ENCODE assay signal across 8 cellular contexts in the genomic region with DNA sequence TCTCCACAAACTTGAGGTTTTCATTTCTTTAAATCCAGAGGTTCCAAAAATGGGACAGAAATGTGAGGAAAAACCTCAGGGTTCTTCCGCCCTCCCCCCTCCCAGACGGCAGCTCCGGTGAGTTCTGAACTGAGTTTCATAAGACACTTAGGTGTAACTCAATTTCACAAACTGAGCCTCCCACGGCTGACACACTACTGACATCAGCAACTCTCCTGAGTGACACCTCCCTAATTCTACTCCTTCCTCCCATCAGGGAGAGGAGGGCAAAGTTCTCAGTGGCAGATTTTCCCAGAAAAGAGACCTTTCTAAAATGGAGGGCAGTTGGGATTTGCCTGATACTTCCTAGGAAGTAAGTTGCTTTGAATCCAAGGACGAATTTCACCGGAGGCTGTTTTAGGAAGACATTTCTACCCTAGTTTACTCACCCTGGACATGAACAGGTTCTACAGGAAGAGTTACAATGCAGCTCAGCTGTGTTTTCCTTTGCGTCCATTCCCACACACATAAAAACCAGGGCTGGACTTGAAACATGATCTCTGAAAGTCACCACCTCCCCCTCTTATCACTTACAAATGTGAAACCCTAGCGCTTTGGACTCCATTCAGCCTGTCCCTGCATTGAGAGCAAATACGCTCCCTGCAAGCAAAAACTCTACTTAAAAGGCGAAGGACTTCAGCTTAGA.
DNase-seq lines count a peak whose midpoint lies in the region; ATAC-seq and TF ChIP-seq lines count a peak whose summit lies in the region.

No MANE protein-coding gene starts in this region.

- H3K4me1 Mint-ChIP-seq in WTC11 (peaks cover 32% of the 10 kb centered on the region), endothelial cell (ENCODE audit: unreplicated experiment) (peaks cover 22% of the 10 kb centered on the region), natural killer cell (peaks cover 21 to 23% of the 10 kb centered on the region in 2 donors)

- H3K27me3 Mint-ChIP-seq in WTC11 (ENCODE audit: low read depth) (no peaks in the 10 kb centered on the region), endothelial cell (ENCODE audit: unreplicated experiment) (no peaks in the 10 kb centered on the region), natural killer cell (ENCODE audit: low read depth in 2 of 2) (no peaks in the 10 kb centered on the region)

- H3K4me3 Mint-ChIP-seq in WTC11 (peak overlapping the region; percentile 33), endothelial cell (ENCODE audit: unreplicated experiment) (peak overlapping the region; percentile 31), natural killer cell (peak overlapping the region; percentile 13)

- H3K9me3 Mint-ChIP-seq in WTC11 (no peaks in the 10 kb centered on the region), endothelial cell (ENCODE audit: unreplicated experiment) (no peaks in the 10 kb centered on the region), natural killer cell (no peaks in the 10 kb centered on the region)

- CTCF ChIA-PET in WTC11 (lab: Charles Lee), result interaction anchor here (1.3 kb wide), 1 partner anchor 106 kb away, joined by 4 read pairs; no protein-coding TSS in a partner anchor

- intact Hi-C loops in natural killer cell (cut with micrococcal nuclease), result no loop called here

- H3K36me3 Mint-ChIP-seq in WTC11 (no peaks in the 10 kb centered on the region), endothelial cell (ENCODE audit: low read depth, unreplicated experiment) (peaks cover 36% of the 10 kb centered on the region), natural killer cell (no peaks in the 10 kb centered on the region)

- POLR2A ChIA-PET in WTC11 (lab: Charles Lee), result interaction anchor here (0.5 to 1.2 kb wide), 2 partner anchors 13 to 1530 kb away, joined by 4 to 7 read pairs; no protein-coding TSS in a partner anchor

- ATAC-seq in WTC11, result peak; percentile 76
- ATAC-seq in natural killer cell, result no peak
- no peak for ATAC-seq in HG03442 (IDR thresholded peaks at IDR 0.05; ENCODE audit: unreplicated experiment)

- TF ChIP-seq CTCF in WTC11 (IDR thresholded peaks at IDR 0.05) (no peak), endothelial cell (IDR thresholded peaks at IDR 0.05; ENCODE audit: unreplicated experiment) (no peak), natural killer cell (IDR thresholded peaks at IDR 0.05) (no peak), GM10266 (IDR thresholded peaks at IDR 0.05; ENCODE audit: control insufficient read depth, insufficient read depth, low read depth, missing control alignments) (no peak)

- H3K27ac Mint-ChIP-seq in WTC11 (peak overlapping the region; percentile 76), endothelial cell (ENCODE audit: unreplicated experiment) (peak overlapping the region; percentile 61), natural killer cell (no peak overlapping the region)

- peak; percentile 23 for DNase-seq in LHCN-M2 (ENCODE audit: low read depth)
- no peak for DNase-seq in WTC11 (ENCODE audit: low spot score)
- DNase-seq in endothelial cell (ENCODE audit: low spot score), result no peak
- DNase-seq in natural killer cell, result no peak
- peak; percentile 67 for DNase-seq in ureter (ENCODE audit: low spot score)
- no peak for DNase-seq in GM10266 (ENCODE audit: extremely low spot score)
- DNase-seq in NCI-H1048 (lab: John Stamatoyannopoulos, UW), result no peak

TF ChIP-seq in WTC11, 78 proteins besides CTCF, POLR2A, EP300 and RAD21:
- TF ChIP-seq GRHL2 (CRISPR knock-in tag; IDR thresholded peaks at IDR 0.05; ENCODE audit: insufficient replicate concordance, severe bottlenecking) (no peak), PRDM15 (CRISPR knock-in tag; IDR thresholded peaks at IDR 0.05) (no peak), FOXJ3 (CRISPR knock-in tag; IDR thresholded peaks at IDR 0.05; ENCODE audit: borderline replicate concordance) (no peak), CREM (CRISPR knock-in tag; IDR thresholded peaks at IDR 0.05) (no peak), NFYB (CRISPR knock-in tag; conservative IDR thresholded peaks at IDR 0.05; ENCODE audit: low read depth) (no peak), MYBL2 (CRISPR knock-in tag; IDR thresholded peaks at IDR 0.05) (no peak), RORB (CRISPR knock-in tag; IDR thresholded peaks at IDR 0.05) (no peak), SMAD3 (CRISPR knock-in tag; IDR thresholded peaks at IDR 0.05; ENCODE audit: borderline replicate concordance) (no peak), SOX15 (CRISPR knock-in tag; IDR thresholded peaks at IDR 0.05) (no peak), ZNF396 (CRISPR knock-in tag; IDR thresholded peaks at IDR 0.05; ENCODE audit: borderline replicate concordance) (no peak), HMGA2 (CRISPR knock-in tag; IDR thresholded peaks at IDR 0.05) (no peak), ZBTB21 (CRISPR knock-in tag; IDR thresholded peaks at IDR 0.05; ENCODE audit: borderline replicate concordance) (no peak)
- TF ChIP-seq, protein P1, sequence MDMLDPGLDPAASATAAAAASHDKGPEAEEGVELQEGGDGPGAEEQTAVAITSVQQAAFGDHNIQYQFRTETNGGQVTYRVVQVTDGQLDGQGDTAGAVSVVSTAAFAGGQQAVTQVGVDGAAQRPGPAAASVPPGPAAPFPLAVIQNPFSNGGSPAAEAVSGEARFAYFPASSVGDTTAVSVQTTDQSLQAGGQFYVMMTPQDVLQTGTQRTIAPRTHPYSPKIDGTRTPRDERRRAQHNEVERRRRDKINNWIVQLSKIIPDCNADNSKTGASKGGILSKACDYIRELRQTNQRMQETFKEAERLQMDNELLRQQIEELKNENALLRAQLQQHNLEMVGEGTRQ (CRISPR knock-in tag; IDR thresholded peaks at IDR 0.05), result no peak
- TF ChIP-seq, protein P2, sequence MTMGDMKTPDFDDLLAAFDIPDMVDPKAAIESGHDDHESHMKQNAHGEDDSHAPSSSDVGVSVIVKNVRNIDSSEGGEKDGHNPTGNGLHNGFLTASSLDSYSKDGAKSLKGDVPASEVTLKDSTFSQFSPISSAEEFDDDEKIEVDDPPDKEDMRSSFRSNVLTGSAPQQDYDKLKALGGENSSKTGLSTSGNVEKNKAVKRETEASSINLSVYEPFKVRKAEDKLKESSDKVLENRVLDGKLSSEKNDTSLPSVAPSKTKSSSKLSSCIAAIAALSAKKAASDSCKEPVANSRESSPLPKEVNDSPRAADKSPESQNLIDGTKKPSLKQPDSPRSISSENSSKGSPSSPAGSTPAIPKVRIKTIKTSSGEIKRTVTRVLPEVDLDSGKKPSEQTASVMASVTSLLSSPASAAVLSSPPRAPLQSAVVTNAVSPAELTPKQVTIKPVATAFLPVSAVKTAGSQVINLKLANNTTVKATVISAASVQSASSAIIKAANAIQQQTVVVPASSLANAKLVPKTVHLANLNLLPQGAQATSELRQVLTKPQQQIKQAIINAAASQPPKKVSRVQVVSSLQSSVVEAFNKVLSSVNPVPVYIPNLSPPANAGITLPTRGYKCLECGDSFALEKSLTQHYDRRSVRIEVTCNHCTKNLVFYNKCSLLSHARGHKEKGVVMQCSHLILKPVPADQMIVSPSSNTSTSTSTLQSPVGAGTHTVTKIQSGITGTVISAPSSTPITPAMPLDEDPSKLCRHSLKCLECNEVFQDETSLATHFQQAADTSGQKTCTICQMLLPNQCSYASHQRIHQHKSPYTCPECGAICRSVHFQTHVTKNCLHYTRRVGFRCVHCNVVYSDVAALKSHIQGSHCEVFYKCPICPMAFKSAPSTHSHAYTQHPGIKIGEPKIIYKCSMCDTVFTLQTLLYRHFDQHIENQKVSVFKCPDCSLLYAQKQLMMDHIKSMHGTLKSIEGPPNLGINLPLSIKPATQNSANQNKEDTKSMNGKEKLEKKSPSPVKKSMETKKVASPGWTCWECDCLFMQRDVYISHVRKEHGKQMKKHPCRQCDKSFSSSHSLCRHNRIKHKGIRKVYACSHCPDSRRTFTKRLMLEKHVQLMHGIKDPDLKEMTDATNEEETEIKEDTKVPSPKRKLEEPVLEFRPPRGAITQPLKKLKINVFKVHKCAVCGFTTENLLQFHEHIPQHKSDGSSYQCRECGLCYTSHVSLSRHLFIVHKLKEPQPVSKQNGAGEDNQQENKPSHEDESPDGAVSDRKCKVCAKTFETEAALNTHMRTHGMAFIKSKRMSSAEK (CRISPR knock-in tag; IDR thresholded peaks at IDR 0.05; ENCODE audit: borderline replicate concordance), result no peak
- TF ChIP-seq, protein P3, sequence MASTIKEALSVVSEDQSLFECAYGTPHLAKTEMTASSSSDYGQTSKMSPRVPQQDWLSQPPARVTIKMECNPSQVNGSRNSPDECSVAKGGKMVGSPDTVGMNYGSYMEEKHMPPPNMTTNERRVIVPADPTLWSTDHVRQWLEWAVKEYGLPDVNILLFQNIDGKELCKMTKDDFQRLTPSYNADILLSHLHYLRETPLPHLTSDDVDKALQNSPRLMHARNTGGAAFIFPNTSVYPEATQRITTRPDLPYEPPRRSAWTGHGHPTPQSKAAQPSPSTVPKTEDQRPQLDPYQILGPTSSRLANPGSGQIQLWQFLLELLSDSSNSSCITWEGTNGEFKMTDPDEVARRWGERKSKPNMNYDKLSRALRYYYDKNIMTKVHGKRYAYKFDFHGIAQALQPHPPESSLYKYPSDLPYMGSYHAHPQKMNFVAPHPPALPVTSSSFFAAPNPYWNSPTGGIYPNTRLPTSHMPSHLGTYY (CRISPR knock-in tag; IDR thresholded peaks at IDR 0.05), result no peak

Comparison
In these comparisons a context has a peak if more than half of its experiments do, and no peak if none do; other contexts are left out.
1. DNase-seq: peak in LHCN-M2 (single experiment) and ureter (single experiment); none in WTC11 (single experiment), endothelial cell (single experiment), natural killer cell (single experiment), GM10266 (single experiment) and NCI-H1048 (single experiment).
2. H3K27ac Mint-ChIP-seq: peak in WTC11 (single experiment) and endothelial cell (single experiment); none in natural killer cell (0 of 2).
3. Peak in every context shown above with its lines, with median percentiles within 50 percentile points of each other: H3K4me3 Mint-ChIP-seq.